Comparison of ENCODE assay signal across 23 cellular contexts in the genomic region with DNA sequence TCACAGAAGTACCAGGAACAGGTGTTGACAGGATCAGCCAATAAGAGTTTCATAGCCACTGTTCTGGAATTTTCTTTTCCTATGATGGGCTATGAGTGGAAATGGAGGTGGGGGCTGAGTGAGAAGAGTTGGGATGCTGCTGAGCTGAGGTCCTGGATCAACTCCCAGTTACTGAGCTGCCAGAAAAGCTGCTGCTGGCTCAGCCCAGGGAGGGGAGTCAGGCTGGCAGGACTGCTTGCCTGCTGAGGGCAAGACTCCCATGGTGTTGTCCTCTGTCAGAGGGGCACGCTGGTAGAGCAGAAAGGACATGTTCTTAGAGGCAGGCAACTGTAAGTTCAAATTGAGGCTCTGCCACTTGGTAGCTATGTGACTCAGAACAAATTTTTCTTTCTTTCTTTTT.
"Had no signal": no experiment of that assay in that cellular context is flagged by ENCODE, and none has a peak within 500 bp of the region (broad histone marks: within the 10 kb centered on the region; RNA-seq: fewer than 3 reads in every experiment).

No MANE protein-coding gene starts in this region.

- H3K27ac Mint-ChIP-seq: memory B cell; mesothelial cell of epicardium; natural killer cell treated with Interleukin-12 subunit alpha and Interleukin-12 subunit beta and Interleukin-15 and Interleukin-18, amount 100 ng/mL, for 72 hours; progenitor cell of endocrine pancreas had no signal

- H3K27me3 ChIP-seq: dorsolateral prefrontal cortex, gastroesophageal sphincter, pancreas, stomach, transverse colon had no signal

- H3K4me3 Mint-ChIP-seq: central memory CD8-positive, alpha-beta T cell; memory B cell; mesothelial cell of epicardium; natural killer cell treated with Interleukin-12 subunit alpha and Interleukin-12 subunit beta and Interleukin-15 and Interleukin-18, amount 100 ng/mL, for 72 hours had no signal

- DNase-seq: cortex of kidney; dorsolateral prefrontal cortex; effector CD8-positive, alpha-beta T cell; glutamatergic neuron; hippocampal formation; lower lobe of right lung; occipital lobe; pancreas; stimulated activated CD4-positive, alpha-beta T cell treated with anti-CD3 and anti-CD28 coated beads, Interleukin-2, amount 100 ng/mL, for 24 hours; stimulated activated CD4-positive, alpha-beta T cell treated with anti-CD3 and anti-CD28 coated beads, Interleukin-4, amount 100 ng/mL, for 4 hours; stimulated activated naive CD4-positive, alpha-beta T cell; stomach; transverse colon had no signal

- H3K9me3 Mint-ChIP-seq: central memory CD8-positive, alpha-beta T cell; memory B cell; mesothelial cell of epicardium; natural killer cell treated with Interleukin-12 subunit alpha and Interleukin-12 subunit beta and Interleukin-15 and Interleukin-18, amount 100 ng/mL, for 72 hours had no signal

- H3K4me3 ChIP-seq: dorsolateral prefrontal cortex, gastroesophageal sphincter, lower lobe of right lung, pancreas, skin epidermis, stomach, thoracic aorta, transverse colon had no signal

- ATAC-seq: esophagus mucosa; gastroesophageal sphincter; lower lobe of right lung; natural killer cell treated with Interleukin-12 subunit alpha and Interleukin-12 subunit beta and Interleukin-15 and Interleukin-18, amount 100 ng/mL, for 72 hours; pancreas; sciatic nerve had no signal

- H3K9me3 ChIP-seq: gastroesophageal sphincter, lower lobe of right lung, pancreas, stomach, thoracic aorta, transverse colon had no signal

- H3K4me1 Mint-ChIP-seq: memory B cell, mesothelial cell of epicardium had no signal

- H3K27me3 Mint-ChIP-seq: central memory CD8-positive, alpha-beta T cell; memory B cell; natural killer cell treated with Interleukin-12 subunit alpha and Interleukin-12 subunit beta and Interleukin-15 and Interleukin-18, amount 100 ng/mL, for 72 hours; progenitor cell of endocrine pancreas had no signal

- H3K4me1 ChIP-seq: transverse colon had no signal

- H3K27ac ChIP-seq: dorsolateral prefrontal cortex, gastroesophageal sphincter, lower lobe of right lung, skin epidermis, stomach, thoracic aorta, transverse colon had no signal

- H3K36me3 ChIP-seq: pancreas had no signal
